8 cellular contexts compared by ENCODE assay signal in genomic region chr15:76987896-76988860, GRCh38. TPM values are rescaled to one million over a fixed set of nuclear protein-coding genes. Genes with fewer than 3 reads are reported as not detected.
DNase-seq lines count a peak whose midpoint lies in the region; ATAC-seq and TF ChIP-seq lines count a peak whose summit lies in the region.

No MANE protein-coding gene starts in this region.

- in situ Hi-C loops in HAP-1 (cut with MboI; ENCODE audit: low sequenced_read_pairs), result no loop called here

- no peak for TF ChIP-seq CTCF in vagina (IDR thresholded peaks at IDR 0.05)

- intact Hi-C loops in vagina (cut with DNase I), result no loop called here

- H3K27ac ChIP-seq in vagina, result no peak overlapping the region

- H3K4me1 ChIP-seq in vagina (no peaks in the 10 kb centered on the region), HAP-1 (no peaks in the 10 kb centered on the region)

- H3K27me3 ChIP-seq in vagina, result no peaks in the 10 kb centered on the region
- no peaks in the 10 kb centered on the region for H3K27me3 ChIP-seq in HAP-1 (ENCODE audit: low read depth)

- H3K9me3 ChIP-seq in vagina (no peaks in the 10 kb centered on the region), HAP-1 (no peaks in the 10 kb centered on the region)

- TF ChIP-seq POLR2A in vagina (IDR thresholded peaks at IDR 0.05), result no peak

- DNase-seq in SIG-M5 treated with dmso at 0.1 percent for 504 hours (lab: John Stamatoyannopoulos, UW; ENCODE audit: unreplicated experiment), result peak; percentile 81
- DNase-seq in stimulated activated CD4-positive, alpha-beta T cell treated with anti-CD3 and anti-CD28 coated beads, Interleukin-4, amount 100 ng/mL, for 48 hours (ENCODE audit: low read depth in 2 of 2), result peak; percentile 47 to 72
- DNase-seq in vagina (ENCODE audit: extremely low spot score in 2 of 2), result no peak
- DNase-seq in HAP-1 (ENCODE audit: low spot score in 2 of 2), result no peak
- no peak for DNase-seq in dermis blood vessel endothelial cell

- H3K36me3 ChIP-seq in vagina (no peaks in the 10 kb centered on the region), HAP-1 (replicated peaks) (no peaks in the 10 kb centered on the region)

- ATAC-seq in GM18511 (IDR thresholded peaks at IDR 0.05; ENCODE audit: unreplicated experiment), result peak; percentile 87
- ATAC-seq in HG02759 (IDR thresholded peaks at IDR 0.05; ENCODE audit: unreplicated experiment), result peak; percentile 91
- ATAC-seq in esophagus mucosa, result peak; percentile 18

- no peak overlapping the region for H3K4me3 ChIP-seq in vagina
- H3K4me3 ChIP-seq in HAP-1, result no peak overlapping the region

RNA-seq across cellular contexts. Expression of gene PSTPIP1, which starts 6.7 kb away (rescaled TPM):
- total RNA-seq in esophagus mucosa, result 1.3 TPM
- total RNA-seq in vagina, result 13.3 TPM
- 0.23 and 0.51 TPM in 2 replicates for total RNA-seq in dermis blood vessel endothelial cell

RNA-seq across cellular contexts. Expression of gene RCN2, which starts 56.6 kb away (rescaled TPM):
- total RNA-seq in esophagus mucosa (25.0 TPM), vagina (39.5 TPM), dermis blood vessel endothelial cell (43.2 and 71.7 TPM in 2 replicates)

Comparison
In these comparisons a context has a peak if more than half of its experiments do, and no peak if none do; other contexts are left out.
1. ATAC-seq: peak in every context shown above with its lines; median percentile 91 in HG02759; 87 in GM18511; 18 in esophagus mucosa.
2. DNase-seq: peak in SIG-M5 treated with dmso at 0.1 percent for 504 hours (single experiment) and stimulated activated CD4-positive, alpha-beta T cell treated with anti-CD3 and anti-CD28 coated beads, Interleukin-4, amount 100 ng/mL, for 48 hours (2 of 2); none in vagina (0 of 2), HAP-1 (0 of 2) and dermis blood vessel endothelial cell (single experiment).